1 cellular context compared by ENCODE assay signal in the genomic region with DNA sequence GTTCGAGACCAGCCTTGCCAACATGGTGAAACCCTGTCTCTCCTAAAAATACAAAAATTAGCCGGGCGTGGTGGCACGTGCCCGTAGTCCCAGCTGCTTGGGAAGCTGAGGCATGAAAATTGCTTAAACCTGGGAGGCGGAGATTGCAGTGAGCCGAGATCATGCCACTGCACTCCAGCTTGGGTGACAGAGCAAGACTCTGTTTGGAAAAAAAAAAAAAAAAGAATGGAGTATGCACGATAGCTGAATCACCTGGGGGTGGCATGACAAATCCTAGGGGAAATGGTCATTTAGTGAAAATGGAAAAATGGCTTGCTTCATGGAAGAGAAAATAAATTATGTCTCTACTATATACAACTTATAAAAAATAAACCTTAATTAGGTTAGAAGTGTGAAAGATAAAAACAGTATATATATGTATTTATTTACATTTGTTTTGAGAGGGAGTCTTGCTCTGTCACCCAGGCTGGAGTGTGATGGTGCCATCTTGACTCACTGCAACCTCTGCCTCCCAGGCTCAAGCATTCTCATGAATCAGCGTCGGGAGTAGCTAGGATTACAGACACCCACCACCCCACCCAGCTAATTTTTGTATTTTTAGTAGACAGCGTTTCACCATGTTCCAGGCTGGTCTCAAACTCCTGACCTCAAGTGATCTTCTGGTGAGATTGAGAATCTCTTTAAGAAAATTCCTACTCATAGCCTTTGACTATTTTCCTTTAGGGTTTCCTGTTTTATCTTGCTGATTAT.
TF ChIP-seq lines count a peak whose summit lies in the region.

No MANE protein-coding gene starts in this region.

TF ChIP-seq in IMR-90, 13 proteins besides CTCF, POLR2A, EP300 and RAD21:
- TF ChIP-seq CEBPB (IDR thresholded peaks at IDR 0.05; ENCODE audit: low read depth, low read length) (no peak), RFX5 (IDR thresholded peaks at IDR 0.05; ENCODE audit: low read depth, low read length) (no peak), RCOR1 (IDR thresholded peaks at IDR 0.05; ENCODE audit: insufficient replicate concordance, low read length) (no peak), MAZ (IDR thresholded peaks at IDR 0.05; ENCODE audit: borderline replicate concordance, low read depth, low read length) (no peak), MAFK (IDR thresholded peaks at IDR 0.05; ENCODE audit: low read depth, low read length) (no peak), NFE2L2 (IDR thresholded peaks at IDR 0.05; ENCODE audit: low read depth, low read length) (no peak)
